ENCODE assay signal across 9 cellular contexts in the genomic region with DNA sequence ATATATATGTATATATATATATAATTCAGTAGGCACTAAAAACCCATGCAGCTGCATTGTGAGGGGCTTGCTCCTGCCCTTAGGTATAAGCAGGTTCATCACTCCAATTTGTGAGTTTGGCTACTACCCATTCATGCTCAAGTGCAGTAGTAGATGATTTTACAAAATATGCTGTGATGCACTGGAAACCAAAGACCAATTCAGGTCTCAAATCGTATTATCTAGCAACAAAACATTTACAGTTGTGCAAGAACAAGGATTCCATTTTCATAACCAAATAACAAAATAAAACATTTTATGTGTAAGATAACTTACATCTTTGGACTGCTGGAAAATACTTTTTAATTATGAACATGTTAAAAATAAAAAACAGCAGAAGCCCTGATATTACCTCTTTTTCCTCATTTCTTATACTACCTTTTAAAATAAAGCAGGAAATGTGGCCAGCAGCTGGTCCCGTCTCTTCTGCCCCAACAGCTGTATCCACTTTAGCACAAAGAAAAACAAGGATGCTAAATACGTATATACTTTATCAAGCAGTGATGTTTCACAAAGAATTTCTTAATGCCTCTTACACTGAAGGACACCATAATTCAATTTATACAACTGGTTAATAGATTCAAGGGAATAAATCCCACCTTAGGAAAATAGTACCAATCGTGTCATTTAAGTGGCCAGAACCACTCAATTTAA. TPM values are rescaled to one million over a fixed set of nuclear protein-coding genes. Genes with fewer than 3 reads are reported as not detected.
DNase-seq lines count a peak whose midpoint lies in the region; ATAC-seq and TF ChIP-seq lines count a peak whose summit lies in the region.
"Had no signal": no experiment of that assay in that cellular context is flagged by ENCODE, and none has a peak within 500 bp of the region (broad histone marks: within the 10 kb centered on the region; RNA-seq: fewer than 3 reads in every experiment).

No MANE protein-coding gene starts in this region.

- TF ChIP-seq CTCF in GM12875 (IDR thresholded peaks at IDR 0.05; ENCODE audit: borderline replicate concordance, insufficient read depth, low read depth, low read length) (no peak), fibroblast of lung (conservative IDR thresholded peaks at IDR 0.05 in 1 of 2, IDR thresholded peaks at IDR 0.05 in 1 of 2; ENCODE audit: low read depth in 1 of 2, low read length in 2 of 2) (no peak), gastrocnemius medialis (IDR thresholded peaks at IDR 0.05 in 4 of 5, conservative IDR thresholded peaks at IDR 0.05 in 1 of 5) (no peak)

- H3K9me3 ChIP-seq in SJSA1 (replicated peaks) (no peaks in the 10 kb centered on the region), fibroblast of lung (ENCODE audit: control insufficient read depth, insufficient read depth, low read depth, low read length) (no peaks in the 10 kb centered on the region), gastrocnemius medialis (no peaks in the 10 kb centered on the region)
- H3K9me3 ChIP-seq: tibial nerve had no signal

- H3K4me3 ChIP-seq in GM12875 (ENCODE audit: low read depth, low read length) (peak overlapping the region; percentile 7), SJSA1 (peak overlapping the region; percentile 80), fibroblast of lung (replicated peaks in 1 of 4; ENCODE audit: control extremely low read depth in 1 of 4, insufficient read depth in 1 of 4, low read depth in 3 of 4, low read length in 4 of 4) (peak overlapping the region; percentile 62 to 96 (median 92)), gastrocnemius medialis (peak overlapping the region; percentile 91 to 98 (median 97))

- ATAC-seq in gastrocnemius medialis (no peak), HG03571 (IDR thresholded peaks at IDR 0.05; ENCODE audit: unreplicated experiment) (no peak)

- H3K79me2 ChIP-seq in fibroblast of lung (ENCODE audit: control insufficient read depth, insufficient read depth, low read length) = peaks cover 70% of the 10 kb centered on the region

- H3K4me2 ChIP-seq in fibroblast of lung (ENCODE audit: extremely low read depth, insufficient read depth, low read length) = peak overlapping the region; percentile 76

- H2AFZ ChIP-seq in fibroblast of lung (ENCODE audit: low read length) = no peak overlapping the region

- H3K4me1 ChIP-seq in SJSA1 (replicated peaks) (peaks cover 9% of the 10 kb centered on the region; the same call in 1 of the 2 replicates), fibroblast of lung (ENCODE audit: control insufficient read depth, extremely low read depth, insufficient read depth, low read length) (peaks cover 6% of the 10 kb centered on the region), gastrocnemius medialis (peaks cover 60 to 68% of the 10 kb centered on the region in 2 donors)

- intact Hi-C loops in gastrocnemius medialis (cut with DNase I; ENCODE audit: low total_unique reads) = loop anchor here (5.0 to 10.0 kb wide), 2 partner anchors 187 to 585 kb away; no protein-coding TSS in a partner anchor

- TF ChIP-seq POLR2A in gastrocnemius medialis (IDR thresholded peaks at IDR 0.05) = no peak

- H3K27me3 ChIP-seq in SJSA1 (replicated peaks) (no peaks in the 10 kb centered on the region), fibroblast of lung (ENCODE audit: control insufficient read depth, insufficient read depth, low read length) (no peaks in the 10 kb centered on the region), gastrocnemius medialis (no peaks in the 10 kb centered on the region)
- H3K27me3 ChIP-seq: tibial nerve had no signal

- DNase-seq in SJSA1 (ENCODE audit: low read depth in 1 of 2, low spot score in 2 of 2) = no peak
- DNase-seq in fibroblast of lung (ENCODE audit: low read depth in 2 of 2) = peak in 1 of 2 donors; percentile 38
- DNase-seq in gastrocnemius medialis = no peak
- DNase-seq in NCI-H748 treated with DMSO at 0.1 percent for 48 hours (lab: John Stamatoyannopoulos, UW) = no peak
- no peak for DNase-seq in ecto neural progenitor cell (ENCODE audit: low spot score)
- no peak for DNase-seq in SW 1271 (lab: John Stamatoyannopoulos, UW)

- H3K36me3 ChIP-seq in SJSA1 (peaks cover 48% of the 10 kb centered on the region), fibroblast of lung (ENCODE audit: control insufficient read depth, insufficient read depth, low read length) (peaks cover 2% of the 10 kb centered on the region), gastrocnemius medialis (peaks cover 0 to 24% of the 10 kb centered on the region in 2 donors)

- in situ Hi-C loops in gastrocnemius medialis (cut with MboI; ENCODE audit: low sequenced_read_pairs in 4 of 4) = loop anchor here in 1 of 4 donors (25.0 kb wide), 1 partner anchor 375 kb away; no protein-coding TSS in a partner anchor

- H3K27ac ChIP-seq in SJSA1 = no peak overlapping the region
- H3K27ac ChIP-seq in fibroblast of lung (ENCODE audit: insufficient read depth, low read length) = no peak overlapping the region
- peak overlapping the region in 3 of 4 donors; percentile 1 to 93 (median 45) for H3K27ac ChIP-seq in gastrocnemius medialis

- H4K20me1 ChIP-seq in fibroblast of lung (ENCODE audit: control insufficient read depth, extremely low read depth, insufficient read depth, low read length) = peaks cover 6% of the 10 kb centered on the region

- peak overlapping the region; percentile 11 for H3K9ac ChIP-seq in fibroblast of lung (ENCODE audit: insufficient read depth, low read length)

RNA-seq across cellular contexts. Expression of a gene that starts 2.8 kb away (rescaled TPM):
- total RNA-seq in SJSA1 (2014; rRNA removed; shearing (Covaris generic)) = 15.2 and 24.6 TPM in 2 replicates
- total RNA-seq in fibroblast of lung = 40.3 and 41.1 TPM in 2 replicates
- polyA plus RNA-seq in fibroblast of lung = 12.6 and 20.5 TPM in 2 replicates
- polyA plus RNA-seq in fibroblast of lung (2012) = 10.8 and 13.0 TPM in 2 replicates
- polyA minus RNA-seq in fibroblast of lung (ENCODE audit: low replicate concordance) = 0.98 and 1.7 TPM in 2 replicates
- 10 to 100 TPM; 15.3 to 52.3 (median 16.4) TPM for total RNA-seq in gastrocnemius medialis

RNA-seq across cellular contexts. Expression of a gene that starts 14.4 kb away (rescaled TPM):
- 30.6 and 52.5 TPM in 2 replicates for total RNA-seq in SJSA1 (2014; rRNA removed; shearing (Covaris generic))
- total RNA-seq in fibroblast of lung = 36.0 and 36.7 TPM in 2 replicates
- 63.9 and 76.6 TPM in 2 replicates for polyA plus RNA-seq in fibroblast of lung
- 68.7 and 71.2 TPM in 2 replicates for polyA plus RNA-seq in fibroblast of lung (2012)
- 15.1 and 22.4 TPM in 2 replicates for polyA minus RNA-seq in fibroblast of lung (ENCODE audit: low replicate concordance)
- 10 to 100 TPM; 23.9 to 46.8 (median 35.3) TPM for total RNA-seq in gastrocnemius medialis

RNA-seq across cellular contexts. Expression of a gene that starts 23.9 kb away (rescaled TPM):
- total RNA-seq in SJSA1 (2014; rRNA removed; shearing (Covaris generic)) = 0.26 TPM in 1 of 2 replicates, not detected in the other
- total RNA-seq in fibroblast of lung (2.8 and 4.1 TPM in 2 replicates), gastrocnemius medialis (under 1 TPM in 1 of 4 donors, not detected in 3; 0.29 TPM)
- 2.3 and 2.9 TPM in 2 replicates for polyA plus RNA-seq in fibroblast of lung
- polyA plus RNA-seq in fibroblast of lung (2012) = 1.5 and 2.3 TPM in 2 replicates
- 0.30 TPM in 1 of 2 replicates, not detected in the other for polyA minus RNA-seq in fibroblast of lung (ENCODE audit: low replicate concordance)

RNA-seq across cellular contexts. Expression of a gene that starts 33.7 kb away (rescaled TPM):
- total RNA-seq in SJSA1 (2014; rRNA removed; shearing (Covaris generic)) = 32.5 and 37.0 TPM in 2 replicates
- 61.4 and 70.5 TPM in 2 replicates for total RNA-seq in fibroblast of lung
- polyA plus RNA-seq in fibroblast of lung = 74.4 and 84.5 TPM in 2 replicates
- polyA plus RNA-seq in fibroblast of lung (2012) = 66.4 and 68.0 TPM in 2 replicates
- polyA minus RNA-seq in fibroblast of lung (ENCODE audit: low replicate concordance) = 0.52 and 1.4 TPM in 2 replicates
- 10 to 100 TPM; 13.6 to 38.6 (median 28.6) TPM for total RNA-seq in gastrocnemius medialis

RNA-seq across cellular contexts. Expression of a gene that starts 35.0 kb away (rescaled TPM):
- 0.13 TPM in 1 of 2 replicates, not detected in the other for total RNA-seq in SJSA1 (2014; rRNA removed; shearing (Covaris generic))
- total RNA-seq in fibroblast of lung (2.1 and 2.3 TPM in 2 replicates), gastrocnemius medialis (1 to 10 TPM; 1.3 to 4.7 (median 2.4) TPM)
- polyA plus RNA-seq in fibroblast of lung = 0.54 and 0.77 TPM in 2 replicates
- 0.44 and 0.55 TPM in 2 replicates for polyA plus RNA-seq in fibroblast of lung (2012)
- polyA minus RNA-seq in fibroblast of lung (ENCODE audit: low replicate concordance) = 1.3 TPM in 1 of 2 replicates, not detected in the other

Comparison
In these comparisons a context has a peak if more than half of its experiments do, and no peak if none do; other contexts are left out.
1. H3K4me3 ChIP-seq: peak in every context shown above with its lines; median percentile 97 in gastrocnemius medialis; 92 in fibroblast of lung; 80 in SJSA1; 7 in GM12875.
2. H3K27ac ChIP-seq: peak in gastrocnemius medialis (3 of 4); none in SJSA1 (single experiment) and fibroblast of lung (single experiment).